26 cellular contexts compared by ENCODE assay signal in the genomic region with DNA sequence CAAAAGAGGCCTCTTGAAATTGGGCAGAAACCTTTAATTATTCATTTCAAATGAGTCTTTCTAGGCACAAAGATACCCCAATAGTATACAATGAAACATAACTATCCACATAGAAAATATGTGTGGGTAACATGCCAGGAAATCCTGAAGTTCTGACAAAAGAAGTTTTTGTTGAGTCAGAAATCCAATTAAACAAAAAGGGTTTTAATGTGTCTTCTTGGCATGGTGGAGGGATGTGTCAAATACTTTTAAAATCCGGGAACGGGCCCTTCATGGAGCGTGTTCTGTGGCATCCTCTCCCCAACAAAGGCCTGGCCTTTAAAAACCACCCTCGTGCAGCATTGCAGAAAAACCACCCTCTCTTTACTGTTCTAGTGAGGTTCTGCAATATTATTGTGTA. TPM values are rescaled to one million over a fixed set of nuclear protein-coding genes. Genes with fewer than 3 reads are reported as not detected.
DNase-seq lines count a peak whose midpoint lies in the region; ATAC-seq and TF ChIP-seq lines count a peak whose summit lies in the region.
"Had no signal": no experiment of that assay in that cellular context is flagged by ENCODE, and none has a peak within 500 bp of the region (broad histone marks: within the 10 kb centered on the region; RNA-seq: fewer than 3 reads in every experiment).

No MANE protein-coding gene starts in this region.

- no peaks in the 10 kb centered on the region for H4K20me1 ChIP-seq in osteoblast (ENCODE audit: insufficient read depth, low read length)

- H3K27ac ChIP-seq in SJSA1 = peak overlapping the region; percentile 82
- peak overlapping the region; percentile 1 to 40 (median 20) for H3K27ac ChIP-seq in esophagus muscularis mucosa (replicated peaks in 1 of 4)
- peak overlapping the region; percentile 2 for H3K27ac ChIP-seq in osteoblast (ENCODE audit: low read depth, low read length)
- H3K27ac ChIP-seq: C4-2B, thoracic aorta had no signal

- 49% methylated on average over 4 of the region's 4 CpGs for WGBS in esophagus muscularis mucosa

- H3K4me3 Mint-ChIP-seq in endothelial cell (ENCODE audit: unreplicated experiment) = no peak overlapping the region
- H3K4me3 Mint-ChIP-seq: activated naive CD8-positive, alpha-beta T cell treated with anti-CD3 and anti-CD28 coated beads for 36 hours; naive B cell; stimulated activated naive B cell treated with anti-CD40 and anti-IgM and Interleukin-4, amounts not matched to agents 10 μg/mL and 1 μg/mL and 100 μg/mL, for 72 hours had no signal

- H3K27ac Mint-ChIP-seq in activated naive CD4-positive, alpha-beta T cell treated with anti-CD3 and anti-CD28 coated beads, Interleukin-2, amount 50 U/mL, for 72 hours = no peak overlapping the region
- H3K27ac Mint-ChIP-seq in endothelial cell (ENCODE audit: unreplicated experiment) = no peak overlapping the region
- H3K27ac Mint-ChIP-seq: activated naive CD8-positive, alpha-beta T cell treated with anti-CD3 and anti-CD28 coated beads for 36 hours; activated T-helper 2 cell treated with anti-CD3 and anti-CD28 coated beads, Interferon-gamma antibody, Interleukin-2, Interleukin-4, amounts not matched to agents 10 μg/mL and 5 μg/mL and 100 μg/mL, durations not matched to agents 14 hours and 24 hours and 36 hours; naive B cell; stimulated activated naive B cell treated with anti-CD40 and anti-IgM and Interleukin-4, amounts not matched to agents 10 μg/mL and 1 μg/mL and 100 μg/mL, for 72 hours had no signal

- H3K27me3 ChIP-seq in SJSA1 (replicated peaks) (no peaks in the 10 kb centered on the region), esophagus muscularis mucosa (no peaks in the 10 kb centered on the region), osteoblast (ENCODE audit: insufficient read depth, low read length) (no peaks in the 10 kb centered on the region)
- H3K27me3 ChIP-seq: body of pancreas, heart right ventricle, MG63 had no signal

- TF ChIP-seq POLR2A in esophagus muscularis mucosa (IDR thresholded peaks at IDR 0.05; ENCODE audit: low read depth) = no peak

- intact Hi-C loops in esophagus muscularis mucosa (cut with DNase I) = no loop called here

- peaks cover 58% of the 10 kb centered on the region for H3K4me1 ChIP-seq in SJSA1 (replicated peaks)
- H3K4me1 ChIP-seq in esophagus muscularis mucosa = peaks cover 37 to 57% (median 54%) of the 10 kb centered on the region in 4 donors
- peaks cover 50% of the 10 kb centered on the region for H3K4me1 ChIP-seq in osteoblast (ENCODE audit: insufficient read depth, low read length)

- H2AFZ ChIP-seq in osteoblast (ENCODE audit: low read length) = no peak overlapping the region

- H3K36me3 ChIP-seq in SJSA1 (peaks cover 6% of the 10 kb centered on the region; the same call in 1 of the 2 replicates), esophagus muscularis mucosa (no peaks in the 10 kb centered on the region), osteoblast (ENCODE audit: insufficient read depth, low read length) (no peaks in the 10 kb centered on the region)
- H3K36me3 ChIP-seq: MG63, thoracic aorta had no signal

- no peak for TF ChIP-seq EP300 in esophagus muscularis mucosa (IDR thresholded peaks at IDR 0.05)

- 0 out of 2 replicates have a peak, but pooled peaks cover 2% of the 10 kb centered on the region for H3K9me3 ChIP-seq in SJSA1 (replicated peaks)
- peaks cover 0 to 4% (median 0%) of the 10 kb centered on the region in 4 donors for H3K9me3 ChIP-seq in esophagus muscularis mucosa
- no peaks in the 10 kb centered on the region for H3K9me3 ChIP-seq in osteoblast (ENCODE audit: low read depth, low read length)
- H3K9me3 ChIP-seq: body of pancreas, MG63, thoracic aorta had no signal

- no peaks in the 10 kb centered on the region for H3K79me2 ChIP-seq in osteoblast (ENCODE audit: insufficient read depth, low read length)

- peaks cover 14 to 20% of the 10 kb centered on the region in 2 donors for H3K36me3 Mint-ChIP-seq in activated naive CD4-positive, alpha-beta T cell treated with anti-CD3 and anti-CD28 coated beads, Interleukin-2, amount 50 U/mL, for 72 hours
- H3K36me3 Mint-ChIP-seq in endothelial cell (ENCODE audit: low read depth, unreplicated experiment) = peaks cover 27% of the 10 kb centered on the region

- H3K4me3 ChIP-seq in SJSA1 = no peak overlapping the region
- H3K4me3 ChIP-seq in esophagus muscularis mucosa = no peak overlapping the region
- H3K4me3 ChIP-seq in osteoblast (ENCODE audit: insufficient read depth, low read length) = no peak overlapping the region
- H3K4me3 ChIP-seq: body of pancreas, heart right ventricle, MG63, thoracic aorta had no signal

- no peak overlapping the region for H3K4me2 ChIP-seq in osteoblast (ENCODE audit: insufficient read depth, low read length)

- DNase-seq in COLO829 (ENCODE audit: low spot score) (peak; percentile 67), SJSA1 (ENCODE audit: low read depth in 1 of 2, low spot score in 2 of 2) (peak; percentile 52 to 64), esophagus muscularis mucosa (ENCODE audit: extremely low spot score) (no peak), osteoblast (ENCODE audit: insufficient read length, low spot score, missing footprints) (no peak), endothelial cell (ENCODE audit: low spot score) (no peak)
- DNase-seq in activated naive CD4-positive, alpha-beta T cell treated with anti-CD3 and anti-CD28 coated beads, Interleukin-2, amount 50 U/mL, for 72 hours (ENCODE audit: low spot score in 2 of 2) = no peak
- DNase-seq: ACHN; activated CD4-positive, alpha-beta T cell treated with anti-CD3 and anti-CD28 coated beads, Interleukin-2, amount 50 U/mL, for 4 hours; activated CD4-positive, CD25-positive, alpha-beta regulatory T cell; activated naive CD8-positive, alpha-beta T cell treated with anti-CD3 and anti-CD28 coated beads for 36 hours; body of pancreas; heart right ventricle; MG63; naive B cell; NCI-H1417 treated with DMSO at 0.1 percent for 48 hours; NCI-H446; NCI-H82; occipital lobe; stimulated activated CD4-positive, alpha-beta T cell treated with anti-CD3 and anti-CD28 coated beads, Interleukin-2, amount 100 ng/mL, for 48 hours; stimulated activated naive B cell treated with anti-CD40 and anti-IgM and Interleukin-4, amounts not matched to agents 10 μg/mL and 1 μg/mL and 100 μg/mL, for 72 hours had no signal

- no peak for ATAC-seq in activated naive CD4-positive, alpha-beta T cell treated with anti-CD3 and anti-CD28 coated beads, Interleukin-2, amount 50 U/mL, for 72 hours
- ATAC-seq in HG02571 (IDR thresholded peaks at IDR 0.05; ENCODE audit: unreplicated experiment) (no peak), GM18870 (IDR thresholded peaks at IDR 0.05; ENCODE audit: unreplicated experiment) (no peak)
- ATAC-seq: body of pancreas; HCT116; heart right ventricle; stimulated activated naive B cell treated with anti-CD40 and anti-IgM and Interleukin-4, amounts not matched to agents 10 μg/mL and 1 μg/mL and 100 μg/mL, for 72 hours had no signal

- no peak for TF ChIP-seq CTCF in esophagus muscularis mucosa (IDR thresholded peaks at IDR 0.05)
- TF ChIP-seq CTCF in osteoblast (IDR thresholded peaks at IDR 0.05; ENCODE audit: extremely low read depth, low read depth, low read length) = no peak
- TF ChIP-seq CTCF in endothelial cell (IDR thresholded peaks at IDR 0.05; ENCODE audit: unreplicated experiment) = no peak

- H3K9me3 Mint-ChIP-seq in activated naive CD4-positive, alpha-beta T cell treated with anti-CD3 and anti-CD28 coated beads, Interleukin-2, amount 50 U/mL, for 72 hours = peaks cover 2 to 10% of the 10 kb centered on the region in 2 donors
- no peaks in the 10 kb centered on the region for H3K9me3 Mint-ChIP-seq in endothelial cell (ENCODE audit: unreplicated experiment)

- peaks cover 6% of the 10 kb centered on the region for H3K27me3 Mint-ChIP-seq in endothelial cell (ENCODE audit: unreplicated experiment)
- H3K27me3 Mint-ChIP-seq: activated naive CD8-positive, alpha-beta T cell treated with anti-CD3 and anti-CD28 coated beads for 36 hours; naive B cell; stimulated activated naive B cell treated with anti-CD40 and anti-IgM and Interleukin-4, amounts not matched to agents 10 μg/mL and 1 μg/mL and 100 μg/mL, for 72 hours had no signal

- H3K4me1 Mint-ChIP-seq in endothelial cell (ENCODE audit: unreplicated experiment) = peaks cover 32% of the 10 kb centered on the region
- H3K4me1 Mint-ChIP-seq: activated naive CD8-positive, alpha-beta T cell treated with anti-CD3 and anti-CD28 coated beads for 36 hours; naive B cell; stimulated activated naive B cell treated with anti-CD40 and anti-IgM and Interleukin-4, amounts not matched to agents 10 μg/mL and 1 μg/mL and 100 μg/mL, for 72 hours had no signal

RNA-seq across cellular contexts. Expression of gene CDRT4, which starts 14.2 kb away (rescaled TPM):
- total RNA-seq in SJSA1 (2014; rRNA removed; shearing (Covaris generic)) = 0.24 TPM in 1 of 2 replicates, not detected in the other
- total RNA-seq in esophagus muscularis mucosa (1 to 10 TPM; 1.6 to 6.6 (median 3.4) TPM), osteoblast (2.7 and 3.3 TPM in 2 replicates), endothelial cell (ENCODE audit: unreplicated experiment) (11.7 TPM)
- 1 to 10 TPM; 4.0 to 5.3 TPM for total RNA-seq in activated naive CD4-positive, alpha-beta T cell treated with anti-CD3 and anti-CD28 coated beads, Interleukin-2, amount 50 U/mL, for 72 hours

Comparison
In these comparisons a context has a peak if more than half of its experiments do, and no peak if none do; other contexts are left out.
1. DNase-seq: peak in COLO829 (single experiment) and SJSA1 (2 of 2); none in esophagus muscularis mucosa (single experiment), osteoblast (single experiment), activated naive CD4-positive, alpha-beta T cell treated with anti-CD3 and anti-CD28 coated beads, Interleukin-2, amount 50 U/mL, for 72 hours (0 of 2) and endothelial cell (single experiment).
2. H3K27ac ChIP-seq: peak in every context shown above with its lines; median percentile 82 in SJSA1; 20 in esophagus muscularis mucosa; 2 in osteoblast.